Comparison of ENCODE assay signal across 8 cellular contexts in the genomic region with DNA sequence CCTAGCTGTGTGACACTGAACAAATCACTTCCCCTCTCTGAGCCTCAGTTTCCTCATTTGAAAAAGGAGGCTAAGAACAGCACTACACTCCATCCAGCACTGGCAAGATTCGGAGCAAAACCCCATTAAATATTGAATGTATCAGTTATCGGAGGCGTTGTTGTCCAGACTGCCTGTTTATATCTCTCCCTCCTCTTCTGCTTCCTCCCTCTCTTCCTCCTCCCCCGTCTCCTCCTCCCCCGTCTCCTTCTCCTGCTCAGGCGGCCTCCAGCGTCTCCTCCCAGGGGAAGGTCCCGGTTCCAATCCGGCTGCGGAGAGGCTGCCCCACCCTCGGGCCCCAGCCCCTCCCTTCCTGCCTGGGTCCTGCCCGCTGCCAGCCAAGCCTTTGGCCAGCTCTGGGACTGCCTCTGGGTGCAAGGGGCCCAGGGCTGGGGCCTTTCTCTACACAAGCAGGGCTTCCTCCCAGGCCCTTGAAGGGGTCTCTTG. TPM values are rescaled to one million over a fixed set of nuclear protein-coding genes. Genes with fewer than 3 reads are reported as not detected.
DNase-seq lines count a peak whose midpoint lies in the region; ATAC-seq, FAIRE-seq and TF ChIP-seq lines count a peak whose summit lies in the region.

No MANE protein-coding gene starts in this region.

- peaks cover 33% of the 10 kb centered on the region for H3K27me3 Mint-ChIP-seq in progenitor cell of endocrine pancreas

- H2BK120ac ChIP-seq in H1 (replicated peaks; ENCODE audit: low read depth, low read length): no peak overlapping the region

- peak overlapping the region; percentile 83; the same call in 1 of the 2 replicates for H3K18ac ChIP-seq in H1 (ENCODE audit: extremely low read depth, low read length)

- no peak overlapping the region for H2BK20ac ChIP-seq in H1 (ENCODE audit: low read length)

- no peak overlapping the region for H4K8ac ChIP-seq in H1 (ENCODE audit: extremely low read depth, insufficient read depth, low read length)

- peaks cover 30% of the 10 kb centered on the region for H3K4me1 Mint-ChIP-seq in progenitor cell of endocrine pancreas (ENCODE audit: low read depth)

- H3K36me3 Mint-ChIP-seq in progenitor cell of endocrine pancreas (ENCODE audit: insufficient read depth): no peaks in the 10 kb centered on the region

- H3K4me2 ChIP-seq in H1 (ENCODE audit: insufficient read depth in 1 of 2, low read depth in 2 of 2, low read length in 2 of 2): peak overlapping the region; percentile 78 to 87

- H3K79me2 ChIP-seq in H1 (ENCODE audit: control insufficient read depth in 1 of 2, insufficient read depth in 2 of 2, low read length in 2 of 2): peaks cover 4 to 7% of the 10 kb centered on the region in 2 experiments; a peak in 3 of 4 replicates

- H2AK5ac ChIP-seq in H1 (ENCODE audit: low read depth, low read length): no peak overlapping the region

- no peak for TF ChIP-seq POLR2A in H1 (IDR thresholded peaks at IDR 0.05; ENCODE audit: control extremely low read depth in 1 of 2, low read depth in 2 of 2, low read length in 2 of 2)

- H3K4ac ChIP-seq in H1 (replicated peaks; ENCODE audit: insufficient read length, low read depth, low read length): peak overlapping the region; percentile 66

- POLR2A ChIA-PET in H1 (lab: Charles Lee; ENCODE audit: partially characterized antibody): interaction anchor here (0.8 to 50.7 kb wide), 12 partner anchors 8 to 58 kb away, joined by 3 to 840 read pairs (median 4); partner anchors contain the start of genes ADM5, BCL2L12, IRF3 and NOSIP

- WGBS in H1 (ENCODE audit: extremely low coverage in 1 of 2, insufficient coverage in 1 of 2, insufficient read length in 1 of 2, insufficient replicate concordance in 2 of 2, low coverage in 1 of 2, low lambda C conversion rate in 2 of 2, missing lambda C conversion rate in 1 of 2), 2 experiments: 34% methylated on average over 7 of the region's 12 CpGs; no CpG with 5 or more reads in 1 of the 2 experiments

- H3K4me3 Mint-ChIP-seq in progenitor cell of endocrine pancreas (ENCODE audit: low read depth): no peak overlapping the region

- H3K14ac ChIP-seq in H1 (ENCODE audit: insufficient read length): no peak overlapping the region

- H2BK12ac ChIP-seq in H1 (ENCODE audit: low read depth, low read length): peak overlapping the region; percentile 43; the same call in 1 of the 2 replicates

- no peak for TF ChIP-seq RAD21 in H1 (IDR thresholded peaks at IDR 0.05 in 1 of 2, conservative IDR thresholded peaks at IDR 0.05 in 1 of 2; ENCODE audit: low read depth in 2 of 2, low read length in 2 of 2)

- H3K4me1 ChIP-seq in H1 (replicated peaks in 1 of 4; ENCODE audit: control insufficient read depth in 3 of 4, insufficient read depth in 4 of 4, low read length in 3 of 4): peaks cover 2 to 25% (median 13%) of the 10 kb centered on the region in 4 experiments

- FAIRE-seq in RCC 7860 (lab: Jason Lieb, UNC): peak; percentile 20
- no peak for FAIRE-seq in H1 (lab: Jason Lieb, UNC)

- no peak overlapping the region for H3K9ac ChIP-seq in H1 (replicated peaks in 1 of 4; ENCODE audit: extremely low read depth in 1 of 4, low read depth in 3 of 4, low read length in 3 of 4)

- H3K27ac ChIP-seq in H1 (ENCODE audit: low read depth, low read length): no peak overlapping the region

- no peak overlapping the region for H4K91ac ChIP-seq in H1 (replicated peaks; ENCODE audit: insufficient read length, low read length)

- H2BK5ac ChIP-seq in H1 (ENCODE audit: low read depth, low read length): no peak overlapping the region

- TF ChIP-seq EP300 in H1 (IDR thresholded peaks at IDR 0.05; ENCODE audit: borderline replicate concordance in 1 of 2, low read depth in 2 of 2, low read length in 2 of 2): no peak

- peak overlapping the region in 1 of 4 experiments; percentile 57; a peak in 2 of 8 replicates for H3K4me3 ChIP-seq in H1 (ENCODE audit: extremely low read depth in 1 of 4, insufficient read depth in 2 of 4, low read depth in 3 of 4, low read length in 4 of 4)

- H3K79me1 ChIP-seq in H1 (ENCODE audit: low read depth, low read length): 0 out of 2 replicates have a peak, but pooled peaks cover 2% of the 10 kb centered on the region

- no peak overlapping the region for H4K5ac ChIP-seq in H1 (ENCODE audit: insufficient read length, low read depth, low read length)

- no peak overlapping the region for H3K23ac ChIP-seq in H1 (ENCODE audit: insufficient read length)

- no peak for ATAC-seq in HG03520 (IDR thresholded peaks at IDR 0.05; ENCODE audit: unreplicated experiment)

- no peaks in the 10 kb centered on the region for H3K9me3 ChIP-seq in H1 (ENCODE audit: insufficient read depth in 2 of 2, low read depth in 1 of 2, low read length in 1 of 2)

- H4K20me1 ChIP-seq in H1 (replicated peaks in 1 of 2; ENCODE audit: control insufficient read depth in 1 of 2, insufficient read depth in 2 of 2, low read length in 2 of 2): peaks cover 0 to 2% of the 10 kb centered on the region in 2 experiments

- TF ChIP-seq CTCF in H1 (IDR thresholded peaks at IDR 0.05; ENCODE audit: control extremely low read depth in 1 of 3, insufficient read depth in 1 of 3, low read depth in 1 of 3, low read length in 3 of 3) (no peak), progenitor cell of endocrine pancreas (IDR thresholded peaks at IDR 0.05; ENCODE audit: unreplicated experiment) (no peak)

- peaks cover 7% of the 10 kb centered on the region for H3K23me2 ChIP-seq in H1 (ENCODE audit: low read depth, low read length)

- no peak overlapping the region for H3K56ac ChIP-seq in H1 (replicated peaks; ENCODE audit: insufficient read length, low read depth, low read length)

- H2AFZ ChIP-seq in H1 (ENCODE audit: low read length): no peak overlapping the region

- H3K9me3 Mint-ChIP-seq in progenitor cell of endocrine pancreas (ENCODE audit: low read depth): no peaks in the 10 kb centered on the region

- H3K36me3 ChIP-seq in H1 (ENCODE audit: control insufficient read depth in 2 of 4, insufficient read depth in 4 of 4, low read length in 3 of 4): no peaks in the 10 kb centered on the region

- H3K27ac Mint-ChIP-seq in progenitor cell of endocrine pancreas: no peak overlapping the region

- peak; percentile 66 for DNase-seq in GM04504 (ENCODE audit: low read depth)
- peak; percentile 66 for DNase-seq in RCC 7860 (ENCODE audit: low spot score)
- DNase-seq in H1 (ENCODE audit: low read depth in 1 of 2, low spot score in 2 of 2): peak; percentile 31 to 82
- peak; percentile 93 for DNase-seq in mesenteric fat pad (ENCODE audit: low spot score)
- DNase-seq in occipital lobe (lab: John Stamatoyannopoulos, UW): no peak
- DNase-seq in progenitor cell of endocrine pancreas (ENCODE audit: low spot score, unreplicated experiment): no peak
- DNase-seq in SHP77 (lab: John Stamatoyannopoulos, UW): no peak

- CTCF ChIA-PET in H1 (lab: Charles Lee; ENCODE audit: partially characterized antibody): interaction anchor here (1.0 to 2.3 kb wide), 3 partner anchors 34 to 167 kb away, joined by 4 to 8 read pairs (median 6); no protein-coding TSS in a partner anchor

- no peaks in the 10 kb centered on the region for H3K27me3 ChIP-seq in H1 (replicated peaks in 1 of 4; ENCODE audit: control insufficient read depth in 3 of 4, extremely low read depth in 1 of 4, insufficient read depth in 3 of 4, low read length in 3 of 4)

- peak overlapping the region; percentile 72; the same call in 1 of the 2 replicates for H2BK15ac ChIP-seq in H1 (ENCODE audit: low read length)

RNA-seq across cellular contexts. Expression of gene RRAS, which starts 2.0 kb away (rescaled TPM):
- 16.9 and 17.7 TPM in 2 replicates for total RNA-seq in H1 (2021; fragmentation: NEBNext Ultra II Directional; extraction: Animal tissue kit (Norgen Biotek cat#: 25700))
- polyA plus RNA-seq in H1 (2011; rRNA removed): 49.1 and 62.9 TPM in 2 replicates
- 44.6 TPM for polyA plus RNA-seq in H1 (2011; cell fraction: cytosol; rRNA removed)
- polyA plus RNA-seq in H1 (2011; cell fraction: nucleus; rRNA removed): 35.8 TPM
- 14.2 to 33.1 TPM (median 28.7 TPM) in 4 replicates for polyA plus RNA-seq in H1 (2012, experiment 1 of 2)
- polyA plus RNA-seq in H1 (2012, experiment 2 of 2): 26.7 TPM
- polyA plus RNA-seq in H1 (2013, experiment 1 of 2): 18.4 TPM
- 18.6 TPM for polyA plus RNA-seq in H1 (2013, experiment 2 of 2)
- 6.4 and 6.8 TPM in 2 replicates for polyA minus RNA-seq in H1 (2011; rRNA and poly(A)+ RNA removed)
- polyA minus RNA-seq in H1 (2011; cell fraction: cytosol; rRNA and poly(A)+ RNA removed): 7.9 TPM
- polyA minus RNA-seq in H1 (2011; cell fraction: nucleus; rRNA and poly(A)+ RNA removed): 4.9 TPM
- 107 TPM for total RNA-seq in mesenteric fat pad
- 1.1 TPM for total RNA-seq in occipital lobe
- total RNA-seq in progenitor cell of endocrine pancreas: 2.6 and 3.9 TPM in 2 replicates

RNA-seq across cellular contexts. Expression of gene SCAF1, which starts 4.1 kb away (rescaled TPM):
- 81.7 and 93.3 TPM in 2 replicates for total RNA-seq in H1 (2021; fragmentation: NEBNext Ultra II Directional; extraction: Animal tissue kit (Norgen Biotek cat#: 25700))
- 9.7 and 21.4 TPM in 2 replicates for polyA plus RNA-seq in H1 (2011; rRNA removed)
- 9.9 TPM for polyA plus RNA-seq in H1 (2011; cell fraction: cytosol; rRNA removed)
- 29.6 TPM for polyA plus RNA-seq in H1 (2011; cell fraction: nucleus; rRNA removed)
- 44.1 to 59.6 TPM (median 55.2 TPM) in 4 replicates for polyA plus RNA-seq in H1 (2012, experiment 1 of 2)
- 56.4 TPM for polyA plus RNA-seq in H1 (2012, experiment 2 of 2)
- 42.7 TPM for polyA plus RNA-seq in H1 (2013, experiment 1 of 2)
- polyA plus RNA-seq in H1 (2013, experiment 2 of 2): 41.6 TPM
- 3.7 and 4.7 TPM in 2 replicates for polyA minus RNA-seq in H1 (2011; rRNA and poly(A)+ RNA removed)
- 13.0 TPM for polyA minus RNA-seq in H1 (2011; cell fraction: cytosol; rRNA and poly(A)+ RNA removed)
- polyA minus RNA-seq in H1 (2011; cell fraction: nucleus; rRNA and poly(A)+ RNA removed): 9.2 TPM
- total RNA-seq in mesenteric fat pad (64.3 TPM), occipital lobe (11.5 TPM), progenitor cell of endocrine pancreas (83.2 and 90.7 TPM in 2 replicates)

RNA-seq across cellular contexts. Expression of gene IRF3, which starts 27.7 kb away (rescaled TPM):
- total RNA-seq in H1 (2021; fragmentation: NEBNext Ultra II Directional; extraction: Animal tissue kit (Norgen Biotek cat#: 25700)): 114 and 115 TPM in 2 replicates
- polyA plus RNA-seq in H1 (2011; rRNA removed): 103 and 185 TPM in 2 replicates
- 151 TPM for polyA plus RNA-seq in H1 (2011; cell fraction: cytosol; rRNA removed)
- 260 TPM for polyA plus RNA-seq in H1 (2011; cell fraction: nucleus; rRNA removed)
- 192 to 222 TPM (median 214 TPM) in 4 replicates for polyA plus RNA-seq in H1 (2012, experiment 1 of 2)
- 136 TPM for polyA plus RNA-seq in H1 (2012, experiment 2 of 2)
- 127 TPM for polyA plus RNA-seq in H1 (2013, experiment 1 of 2)
- polyA plus RNA-seq in H1 (2013, experiment 2 of 2): 124 TPM
- polyA minus RNA-seq in H1 (2011; rRNA and poly(A)+ RNA removed): 51.4 and 52.6 TPM in 2 replicates
- 50.8 TPM for polyA minus RNA-seq in H1 (2011; cell fraction: cytosol; rRNA and poly(A)+ RNA removed)
- polyA minus RNA-seq in H1 (2011; cell fraction: nucleus; rRNA and poly(A)+ RNA removed): 42.1 TPM
- total RNA-seq in mesenteric fat pad: 46.7 TPM
- total RNA-seq in occipital lobe: 8.1 TPM
- total RNA-seq in progenitor cell of endocrine pancreas: 103 and 110 TPM in 2 replicates

RNA-seq across cellular contexts. Expression of gene BCL2L12, which starts 27.8 kb away (rescaled TPM):
- 126 and 133 TPM in 2 replicates for total RNA-seq in H1 (2021; fragmentation: NEBNext Ultra II Directional; extraction: Animal tissue kit (Norgen Biotek cat#: 25700))
- 209 and 280 TPM in 2 replicates for polyA plus RNA-seq in H1 (2011; rRNA removed)
- polyA plus RNA-seq in H1 (2011; cell fraction: cytosol; rRNA removed): 167 TPM
- 185 TPM for polyA plus RNA-seq in H1 (2011; cell fraction: nucleus; rRNA removed)
- 158 to 202 TPM (median 170 TPM) in 4 replicates for polyA plus RNA-seq in H1 (2012, experiment 1 of 2)
- 242 TPM for polyA plus RNA-seq in H1 (2012, experiment 2 of 2)
- polyA plus RNA-seq in H1 (2013, experiment 1 of 2): 213 TPM
- polyA plus RNA-seq in H1 (2013, experiment 2 of 2): 198 TPM
- polyA minus RNA-seq in H1 (2011; rRNA and poly(A)+ RNA removed): 19.6 and 20.5 TPM in 2 replicates
- 48.1 TPM for polyA minus RNA-seq in H1 (2011; cell fraction: cytosol; rRNA and poly(A)+ RNA removed)
- polyA minus RNA-seq in H1 (2011; cell fraction: nucleus; rRNA and poly(A)+ RNA removed): 26.9 TPM
- total RNA-seq in mesenteric fat pad (10.7 TPM), occipital lobe (not detected), progenitor cell of endocrine pancreas (58.5 and 59.0 TPM in 2 replicates)

RNA-seq across cellular contexts. Expression of gene PRMT1, which starts 39.2 kb away (rescaled TPM):
- total RNA-seq in H1 (2021; fragmentation: NEBNext Ultra II Directional; extraction: Animal tissue kit (Norgen Biotek cat#: 25700)): 561 and 579 TPM in 2 replicates
- polyA plus RNA-seq in H1 (2011; rRNA removed): 1,215 and 1,548 TPM in 2 replicates
- 1,290 TPM for polyA plus RNA-seq in H1 (2011; cell fraction: cytosol; rRNA removed)
- 1,135 TPM for polyA plus RNA-seq in H1 (2011; cell fraction: nucleus; rRNA removed)
- polyA plus RNA-seq in H1 (2012, experiment 1 of 2): 426 to 811 TPM (median 790 TPM) in 4 replicates
- 763 TPM for polyA plus RNA-seq in H1 (2012, experiment 2 of 2)
- polyA plus RNA-seq in H1 (2013, experiment 1 of 2): 339 TPM
- polyA plus RNA-seq in H1 (2013, experiment 2 of 2): 327 TPM
- 815 and 1,077 TPM in 2 replicates for polyA minus RNA-seq in H1 (2011; rRNA and poly(A)+ RNA removed)
- polyA minus RNA-seq in H1 (2011; cell fraction: cytosol; rRNA and poly(A)+ RNA removed): 388 TPM
- 319 TPM for polyA minus RNA-seq in H1 (2011; cell fraction: nucleus; rRNA and poly(A)+ RNA removed)
- total RNA-seq in mesenteric fat pad (105 TPM), occipital lobe (177 TPM), progenitor cell of endocrine pancreas (299 and 306 TPM in 2 replicates)

Comparison
In these comparisons a context has a peak if more than half of its experiments do, and no peak if none do; other contexts are left out.
1. DNase-seq: peak in GM04504 (single experiment), RCC 7860 (single experiment), H1 (2 of 2) and mesenteric fat pad (single experiment); none in occipital lobe (single experiment), progenitor cell of endocrine pancreas (single experiment) and SHP77 (0 of 2).